26 cellular contexts compared by ENCODE assay signal in the genomic region with DNA sequence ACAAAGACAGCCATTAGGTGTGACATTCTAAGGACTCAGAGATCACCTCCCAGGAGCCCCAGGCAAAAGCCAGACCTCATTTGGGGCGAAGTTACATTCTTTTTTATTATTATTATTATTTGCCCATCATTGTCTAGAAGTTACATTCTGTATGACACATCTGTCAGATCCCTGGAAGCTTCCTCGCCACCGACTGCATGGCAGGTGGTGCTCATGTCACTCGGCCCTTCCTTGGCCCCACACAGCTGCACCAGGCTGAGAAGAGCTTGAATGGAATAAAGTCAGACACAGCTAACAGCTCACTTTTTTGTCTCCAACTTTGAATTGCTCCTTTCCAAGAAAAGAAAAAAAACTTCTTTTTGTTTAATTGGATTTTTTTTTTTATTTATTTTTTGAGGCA. TPM values are rescaled to one million over a fixed set of nuclear protein-coding genes. Genes with fewer than 3 reads are reported as not detected.
DNase-seq lines count a peak whose midpoint lies in the region; ATAC-seq and TF ChIP-seq lines count a peak whose summit lies in the region.
"Had no signal": no experiment of that assay in that cellular context is flagged by ENCODE, and none has a peak within 500 bp of the region (broad histone marks: within the 10 kb centered on the region; RNA-seq: fewer than 3 reads in every experiment).

No MANE protein-coding gene starts in this region.

- H3K36me3 Mint-ChIP-seq in stimulated activated naive CD8-positive, alpha-beta T cell treated with anti-CD3 and anti-CD28 coated beads, Interleukin-15, Interleukin-2, amounts not matched to agents 100 ng/mL and 50 ng/mL, for 24 hours (ENCODE audit: low read depth), result peaks cover 48% of the 10 kb centered on the region
- H3K36me3 Mint-ChIP-seq in central memory CD8-positive, alpha-beta T cell (ENCODE audit: insufficient read depth), result peaks cover 14% of the 10 kb centered on the region
- peaks cover 46% of the 10 kb centered on the region for H3K36me3 Mint-ChIP-seq in WTC11

- peaks cover 51% of the 10 kb centered on the region for H3K4me1 Mint-ChIP-seq in stimulated activated naive CD8-positive, alpha-beta T cell treated with anti-CD3 and anti-CD28 coated beads, Interleukin-15, Interleukin-2, amounts not matched to agents 100 ng/mL and 50 ng/mL, for 24 hours (ENCODE audit: low read depth)
- peaks cover 38% of the 10 kb centered on the region for H3K4me1 Mint-ChIP-seq in stimulated activated naive CD8-positive, alpha-beta T cell treated with anti-CD3 and anti-CD28 coated beads, Interleukin-15, amount 100 ng/mL, for 72 hours
- H3K4me1 Mint-ChIP-seq in central memory CD8-positive, alpha-beta T cell, result peaks cover 22% of the 10 kb centered on the region
- no peaks in the 10 kb centered on the region for H3K4me1 Mint-ChIP-seq in WTC11
- H3K4me1 Mint-ChIP-seq: GM23338, neural crest cell had no signal

- no peak overlapping the region for H3K27ac ChIP-seq in substantia nigra (ENCODE audit: low read depth, low read length, poor library complexity, severe bottlenecking)
- H3K27ac ChIP-seq: brain microvascular endothelial cell, esophagus muscularis mucosa, right lobe of liver, tibial artery had no signal

- TF ChIP-seq CTCF in WTC11 (IDR thresholded peaks at IDR 0.05), result no peak

- CTCF ChIA-PET in WTC11 (lab: Charles Lee), result interaction anchor here (0.6 to 1.0 kb wide), 3 partner anchors 79 to 234 kb away, joined by 3 read pairs; no protein-coding TSS in a partner anchor

- no peaks in the 10 kb centered on the region for H3K9me3 Mint-ChIP-seq in stimulated activated naive CD8-positive, alpha-beta T cell treated with anti-CD3 and anti-CD28 coated beads, Interleukin-15, Interleukin-2, amounts not matched to agents 100 ng/mL and 50 ng/mL, for 24 hours
- H3K9me3 Mint-ChIP-seq in stimulated activated naive CD8-positive, alpha-beta T cell treated with anti-CD3 and anti-CD28 coated beads, Interleukin-15, amount 100 ng/mL, for 72 hours, result no peaks in the 10 kb centered on the region
- no peaks in the 10 kb centered on the region for H3K9me3 Mint-ChIP-seq in central memory CD8-positive, alpha-beta T cell
- no peaks in the 10 kb centered on the region for H3K9me3 Mint-ChIP-seq in WTC11
- H3K9me3 Mint-ChIP-seq: GM23338, neural crest cell had no signal

- H3K4me3 Mint-ChIP-seq in stimulated activated naive CD8-positive, alpha-beta T cell treated with anti-CD3 and anti-CD28 coated beads, Interleukin-15, Interleukin-2, amounts not matched to agents 100 ng/mL and 50 ng/mL, for 24 hours, result no peak overlapping the region
- H3K4me3 Mint-ChIP-seq in stimulated activated naive CD8-positive, alpha-beta T cell treated with anti-CD3 and anti-CD28 coated beads, Interleukin-15, amount 100 ng/mL, for 72 hours, result peak overlapping the region in 1 of 2 donors; percentile 27
- no peak overlapping the region for H3K4me3 Mint-ChIP-seq in central memory CD8-positive, alpha-beta T cell
- no peak overlapping the region for H3K4me3 Mint-ChIP-seq in WTC11
- H3K4me3 Mint-ChIP-seq: GM23338, neural crest cell had no signal

- H3K27ac Mint-ChIP-seq in stimulated activated naive CD8-positive, alpha-beta T cell treated with anti-CD3 and anti-CD28 coated beads, Interleukin-15, Interleukin-2, amounts not matched to agents 100 ng/mL and 50 ng/mL, for 24 hours, result peak overlapping the region; percentile 71
- H3K27ac Mint-ChIP-seq in stimulated activated naive CD8-positive, alpha-beta T cell treated with anti-CD3 and anti-CD28 coated beads, Interleukin-15, amount 100 ng/mL, for 72 hours, result no peak overlapping the region
- H3K27ac Mint-ChIP-seq in central memory CD8-positive, alpha-beta T cell (ENCODE audit: low read depth), result peak overlapping the region; percentile 93
- H3K27ac Mint-ChIP-seq in WTC11, result no peak overlapping the region
- H3K27ac Mint-ChIP-seq: GM23338 had no signal

- H3K27me3 Mint-ChIP-seq in stimulated activated naive CD8-positive, alpha-beta T cell treated with anti-CD3 and anti-CD28 coated beads, Interleukin-15, Interleukin-2, amounts not matched to agents 100 ng/mL and 50 ng/mL, for 24 hours, result no peaks in the 10 kb centered on the region
- no peaks in the 10 kb centered on the region for H3K27me3 Mint-ChIP-seq in stimulated activated naive CD8-positive, alpha-beta T cell treated with anti-CD3 and anti-CD28 coated beads, Interleukin-15, amount 100 ng/mL, for 72 hours
- H3K27me3 Mint-ChIP-seq in central memory CD8-positive, alpha-beta T cell, result no peaks in the 10 kb centered on the region
- no peaks in the 10 kb centered on the region for H3K27me3 Mint-ChIP-seq in WTC11 (ENCODE audit: low read depth)

- DNase-seq in stimulated activated naive CD8-positive, alpha-beta T cell treated with anti-CD3 and anti-CD28 coated beads, Interleukin-15, amount 100 ng/mL, for 72 hours, result no peak
- peak; percentile 28 for DNase-seq in LHCN-M2 (ENCODE audit: low read depth)
- DNase-seq in central memory CD8-positive, alpha-beta T cell (ENCODE audit: low spot score in 2 of 2), result no peak
- no peak for DNase-seq in substantia nigra (lab: John Stamatoyannopoulos, UW)
- no peak for DNase-seq in WTC11 (ENCODE audit: low spot score)
- DNase-seq: activated CD4-positive, alpha-beta T cell treated with anti-CD3 and anti-CD28 coated beads for 1 hour; activated gamma-delta T cell treated with Interleukin-2 at 50 U/mL for 16 hours; activated T-cell treated with anti-CD3 and anti-CD28 coated beads, Interleukin-2, amount 50 U/mL, for 1 hour; amniotic stem cell; brain microvascular endothelial cell; DMS79 treated with DMSO at 0.1 percent for 48 hours; foreskin fibroblast; NCI-H1105; NCI-H1930; NCI-H2171 treated with DMSO at 0.1 percent for 48 hours; NCI-H510A; right lobe of liver; RPMI8226; stimulated activated CD8-positive, alpha-beta memory T cell treated with anti-CD3 and anti-CD28 coated beads, Interleukin-4, amount 100 ng/mL, for 48 hours; T-helper 1 cell; tibial artery had no signal

- ATAC-seq in stimulated activated naive CD8-positive, alpha-beta T cell treated with anti-CD3 and anti-CD28 coated beads, Interleukin-15, amount 100 ng/mL, for 72 hours, result no peak
- no peak for ATAC-seq in central memory CD8-positive, alpha-beta T cell (replicated peaks; ENCODE audit: extremely low read depth, poor library complexity, severe bottlenecking)
- ATAC-seq in WTC11, result no peak
- no peak for ATAC-seq in GM21381 (IDR thresholded peaks at IDR 0.05; ENCODE audit: unreplicated experiment)
- ATAC-seq: GM23338, right lobe of liver had no signal

- POLR2A ChIA-PET in WTC11 (lab: Charles Lee), result no interaction called here

TF ChIP-seq in WTC11, 78 proteins besides CTCF, POLR2A, EP300 and RAD21 (continues in another document):
- TF ChIP-seq ZNF396 (CRISPR knock-in tag; IDR thresholded peaks at IDR 0.05; ENCODE audit: borderline replicate concordance) (no peak), GRHL2 (CRISPR knock-in tag; IDR thresholded peaks at IDR 0.05; ENCODE audit: insufficient replicate concordance, severe bottlenecking) (no peak), PRRX2 (CRISPR knock-in tag; IDR thresholded peaks at IDR 0.05) (no peak), CREB1 (CRISPR knock-in tag; IDR thresholded peaks at IDR 0.05) (no peak), EMX1 (CRISPR knock-in tag; IDR thresholded peaks at IDR 0.05) (no peak), FOXJ3 (CRISPR knock-in tag; IDR thresholded peaks at IDR 0.05; ENCODE audit: borderline replicate concordance) (no peak)
- TF ChIP-seq, protein P1, sequence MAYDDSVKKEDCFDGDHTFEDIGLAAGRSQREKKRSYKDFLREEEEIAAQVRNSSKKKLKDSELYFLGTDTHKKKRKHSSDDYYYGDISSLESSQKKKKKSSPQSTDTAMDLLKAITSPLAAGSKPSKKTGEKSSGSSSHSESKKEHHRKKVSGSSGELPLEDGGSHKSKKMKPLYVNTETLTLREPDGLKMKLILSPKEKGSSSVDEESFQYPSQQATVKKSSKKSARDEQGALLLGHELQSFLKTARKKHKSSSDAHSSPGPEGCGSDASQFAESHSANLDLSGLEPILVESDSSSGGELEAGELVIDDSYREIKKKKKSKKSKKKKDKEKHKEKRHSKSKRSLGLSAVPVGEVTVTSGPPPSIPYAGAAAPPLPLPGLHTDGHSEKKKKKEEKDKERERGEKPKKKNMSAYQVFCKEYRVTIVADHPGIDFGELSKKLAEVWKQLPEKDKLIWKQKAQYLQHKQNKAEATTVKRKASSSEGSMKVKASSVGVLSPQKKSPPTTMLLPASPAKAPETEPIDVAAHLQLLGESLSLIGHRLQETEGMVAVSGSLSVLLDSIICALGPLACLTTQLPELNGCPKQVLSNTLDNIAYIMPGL (CRISPR knock-in tag; IDR thresholded peaks at IDR 0.05), result no peak
- TF ChIP-seq, protein P2, sequence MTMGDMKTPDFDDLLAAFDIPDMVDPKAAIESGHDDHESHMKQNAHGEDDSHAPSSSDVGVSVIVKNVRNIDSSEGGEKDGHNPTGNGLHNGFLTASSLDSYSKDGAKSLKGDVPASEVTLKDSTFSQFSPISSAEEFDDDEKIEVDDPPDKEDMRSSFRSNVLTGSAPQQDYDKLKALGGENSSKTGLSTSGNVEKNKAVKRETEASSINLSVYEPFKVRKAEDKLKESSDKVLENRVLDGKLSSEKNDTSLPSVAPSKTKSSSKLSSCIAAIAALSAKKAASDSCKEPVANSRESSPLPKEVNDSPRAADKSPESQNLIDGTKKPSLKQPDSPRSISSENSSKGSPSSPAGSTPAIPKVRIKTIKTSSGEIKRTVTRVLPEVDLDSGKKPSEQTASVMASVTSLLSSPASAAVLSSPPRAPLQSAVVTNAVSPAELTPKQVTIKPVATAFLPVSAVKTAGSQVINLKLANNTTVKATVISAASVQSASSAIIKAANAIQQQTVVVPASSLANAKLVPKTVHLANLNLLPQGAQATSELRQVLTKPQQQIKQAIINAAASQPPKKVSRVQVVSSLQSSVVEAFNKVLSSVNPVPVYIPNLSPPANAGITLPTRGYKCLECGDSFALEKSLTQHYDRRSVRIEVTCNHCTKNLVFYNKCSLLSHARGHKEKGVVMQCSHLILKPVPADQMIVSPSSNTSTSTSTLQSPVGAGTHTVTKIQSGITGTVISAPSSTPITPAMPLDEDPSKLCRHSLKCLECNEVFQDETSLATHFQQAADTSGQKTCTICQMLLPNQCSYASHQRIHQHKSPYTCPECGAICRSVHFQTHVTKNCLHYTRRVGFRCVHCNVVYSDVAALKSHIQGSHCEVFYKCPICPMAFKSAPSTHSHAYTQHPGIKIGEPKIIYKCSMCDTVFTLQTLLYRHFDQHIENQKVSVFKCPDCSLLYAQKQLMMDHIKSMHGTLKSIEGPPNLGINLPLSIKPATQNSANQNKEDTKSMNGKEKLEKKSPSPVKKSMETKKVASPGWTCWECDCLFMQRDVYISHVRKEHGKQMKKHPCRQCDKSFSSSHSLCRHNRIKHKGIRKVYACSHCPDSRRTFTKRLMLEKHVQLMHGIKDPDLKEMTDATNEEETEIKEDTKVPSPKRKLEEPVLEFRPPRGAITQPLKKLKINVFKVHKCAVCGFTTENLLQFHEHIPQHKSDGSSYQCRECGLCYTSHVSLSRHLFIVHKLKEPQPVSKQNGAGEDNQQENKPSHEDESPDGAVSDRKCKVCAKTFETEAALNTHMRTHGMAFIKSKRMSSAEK (CRISPR knock-in tag; IDR thresholded peaks at IDR 0.05; ENCODE audit: borderline replicate concordance), result no peak

RNA-seq across cellular contexts. Expression of gene LDLR, which starts 41.4 kb away (rescaled TPM):
- total RNA-seq in LHCN-M2 (2014; rRNA removed), result 48.3 and 64.4 TPM in 2 replicates
- polyA plus RNA-seq in LHCN-M2 (2012), result 32.2 TPM
- total RNA-seq in WTC11 (2021), result 93.5 to 98.9 TPM (median 97.8 TPM) in 3 replicates

Comparison
In these comparisons a context has a peak if more than half of its experiments do, and no peak if none do; other contexts are left out.
1. H3K27ac Mint-ChIP-seq: peak in stimulated activated naive CD8-positive, alpha-beta T cell treated with anti-CD3 and anti-CD28 coated beads, Interleukin-15, Interleukin-2, amounts not matched to agents 100 ng/mL and 50 ng/mL, for 24 hours (single experiment) and central memory CD8-positive, alpha-beta T cell (single experiment); none in stimulated activated naive CD8-positive, alpha-beta T cell treated with anti-CD3 and anti-CD28 coated beads, Interleukin-15, amount 100 ng/mL, for 72 hours (0 of 2) and WTC11 (single experiment).